ENCODE assay signal across 20 cellular contexts in genomic region chr2:181575024-181575649, GRCh38.
A peak's percentile ranks its signal among the peaks of the same experiment; 100 is the strongest.
DNase-seq lines count a peak whose midpoint lies in the region; ATAC-seq, FAIRE-seq and TF ChIP-seq lines count a peak whose summit lies in the region.
"Had no signal": no experiment of that assay in that cellular context is flagged by ENCODE, and none has a peak within 500 bp of the region (broad histone marks: within the 10 kb centered on the region; RNA-seq: fewer than 3 reads in every experiment).

No MANE protein-coding gene starts in this region.

- no peaks in the 10 kb centered on the region for H3K27me3 ChIP-seq in hepatocyte
- H3K27me3 ChIP-seq: sigmoid colon had no signal

- POLR2A ChIA-PET in HEK293 (lab: Yijun Ruan, JAX), result no interaction called here

- CTCF ChIA-PET in HEK293 (lab: Yijun Ruan, JAX), result interaction anchor here (0.9 to 2.5 kb wide), 2 partner anchors 12 to 141 kb away, joined by 3 to 13 read pairs; no protein-coding TSS in a partner anchor

- H3K4me1 ChIP-seq in HEK293 (ENCODE audit: control insufficient read depth, insufficient read depth, low read length) (peaks cover 14% of the 10 kb centered on the region), hepatocyte (ENCODE audit: insufficient read depth) (peaks cover 12% of the 10 kb centered on the region)
- H3K4me1 ChIP-seq: sigmoid colon had no signal

- ATAC-seq in HG02840 (IDR thresholded peaks at IDR 0.05; ENCODE audit: low FRiP score, unreplicated experiment) (no peak), GM18517 (IDR thresholded peaks at IDR 0.05; ENCODE audit: unreplicated experiment) (no peak)
- ATAC-seq: activated naive CD8-positive, alpha-beta T cell treated with anti-CD3 and anti-CD28 coated beads, Interleukin-2, amount 50 U/mL, for 24 hours; activated T-helper 17 cell treated with anti-CD3 and anti-CD28 coated beads, Interleukin-2, amount 50 U/mL, for 72 hours; mucosa of descending colon; Right ventricle myocardium inferior; T-helper 17 cell had no signal

- TF ChIP-seq CTCF in D721Med (IDR thresholded peaks at IDR 0.05; ENCODE audit: insufficient read depth, missing control alignments) (peak; percentile 58), HEK293 (tag by site-specific recombination; IDR thresholded peaks at IDR 0.05) (0 out of 2 replicates have a peak, but pooled peaks have one; percentile 26), hepatocyte (IDR thresholded peaks at IDR 0.05; ENCODE audit: poor library complexity) (no peak)

- DNase-seq in D721Med (ENCODE audit: insufficient read length, low spot score), result no peak
- peak; percentile 62 for DNase-seq in NCI-H82 treated with DMSO at 0.1 percent for 48 hours (lab: John Stamatoyannopoulos, UW; ENCODE audit: unreplicated experiment)
- DNase-seq in hepatocyte (ENCODE audit: low spot score), result no peak
- DNase-seq in GM19240 (ENCODE audit: insufficient read length, low spot score), result no peak
- DNase-seq: activated CD8-positive, alpha-beta memory T cell treated with anti-CD3 and anti-CD28 coated beads for 24 hours; activated naive CD8-positive, alpha-beta T cell treated with anti-CD3 and anti-CD28 coated beads, Interleukin-2, amount 50 U/mL, for 24 hours; effector CD8-positive, alpha-beta T cell; mucosa of descending colon; NCI-H1694; NK-92 treated with Interleukin-12 subunit alpha and Interleukin-12 subunit beta, amount 100 ng/mL, for 24 hours; nucleus accumbens; sigmoid colon; stimulated activated CD4-positive, alpha-beta T cell treated with anti-CD3 and anti-CD28 coated beads, Interleukin-4, amount 100 ng/mL, for 1 hour; T-helper 17 cell had no signal

- H3K36me3 ChIP-seq in HEK293 (ENCODE audit: control insufficient read depth in 2 of 2, insufficient read depth in 1 of 2, low read length in 2 of 2) (no peaks in the 10 kb centered on the region), hepatocyte (replicated peaks; ENCODE audit: insufficient read depth, low read depth) (no peaks in the 10 kb centered on the region)
- H3K36me3 ChIP-seq: cardiac muscle cell, sigmoid colon had no signal

- no peaks in the 10 kb centered on the region for H4K20me1 ChIP-seq in hepatocyte (ENCODE audit: insufficient read depth, poor library complexity, severe bottlenecking)

- 53% methylated on average over 7 of the region's 7 CpGs for WGBS in hepatocyte (ENCODE audit: low lambda C conversion rate, missing lambda C conversion rate)

- no peaks in the 10 kb centered on the region for H3K79me2 ChIP-seq in hepatocyte

- peak overlapping the region; percentile 62 for H3K4me2 ChIP-seq in hepatocyte

- peak overlapping the region; percentile 2; the same call in 1 of the 2 replicates for H3K27ac ChIP-seq in HEK293 (ENCODE audit: extremely low read depth, low read depth, low read length)
- H3K27ac ChIP-seq in hepatocyte, result peak overlapping the region; percentile 39
- H3K27ac ChIP-seq: cardiac muscle cell, sigmoid colon had no signal

- H3K9me2 ChIP-seq in hepatocyte (replicated peaks; ENCODE audit: insufficient read depth), result no peaks in the 10 kb centered on the region

- no peak overlapping the region for H3K4me3 ChIP-seq in HEK293 (ENCODE audit: low read depth, low read length)
- H3K4me3 ChIP-seq in hepatocyte, result no peak overlapping the region
- H3K4me3 ChIP-seq: cardiac muscle cell, mucosa of descending colon, sigmoid colon had no signal

- no peaks in the 10 kb centered on the region for H3K9me3 ChIP-seq in HEK293 (ENCODE audit: control insufficient read depth, insufficient read depth, low read depth, low read length)
- H3K9me3 ChIP-seq in hepatocyte (ENCODE audit: low read depth), result no peaks in the 10 kb centered on the region
- H3K9me3 ChIP-seq: mucosa of descending colon, sigmoid colon had no signal

- FAIRE-seq in D721Med (lab: Jason Lieb, UNC), result peak; percentile 60

- H2AFZ ChIP-seq in hepatocyte, result peak overlapping the region; percentile 39

TF ChIP-seq in HEK293, 187 proteins besides CTCF, POLR2A, EP300 and RAD21:
- TF ChIP-seq ZNF521 (tag by site-specific recombination; IDR thresholded peaks at IDR 0.05) (no peak), KLF7 (tag by site-specific recombination; IDR thresholded peaks at IDR 0.05; ENCODE audit: borderline replicate concordance) (no peak), ZNF658 (tag by site-specific recombination; IDR thresholded peaks at IDR 0.05) (no peak), MZF1 (tag by site-specific recombination; IDR thresholded peaks at IDR 0.05; ENCODE audit: borderline replicate concordance) (no peak), SCRT1 (tag by site-specific recombination; IDR thresholded peaks at IDR 0.05; ENCODE audit: borderline replicate concordance) (no peak), ZNF510 (tag by site-specific recombination; IDR thresholded peaks at IDR 0.05; ENCODE audit: insufficient replicate concordance) (no peak), PRDM1 (tag by site-specific recombination; IDR thresholded peaks at IDR 0.05) (no peak), ZBTB17 (tag by site-specific recombination; IDR thresholded peaks at IDR 0.05) (no peak), ZNF157 (tag by site-specific recombination; IDR thresholded peaks at IDR 0.05) (no peak), ZNF155 (tag by site-specific recombination; IDR thresholded peaks at IDR 0.05) (no peak), ZNF645 (tag by site-specific recombination; IDR thresholded peaks at IDR 0.05) (no peak), ZNF394 (tag by site-specific recombination; IDR thresholded peaks at IDR 0.05; ENCODE audit: borderline replicate concordance) (no peak), BCL11A (tag by site-specific recombination; IDR thresholded peaks at IDR 0.05; ENCODE audit: low read depth) (no peak), RBAK (tag by site-specific recombination; IDR thresholded peaks at IDR 0.05) (no peak)
- TF ChIP-seq, protein P1, sequence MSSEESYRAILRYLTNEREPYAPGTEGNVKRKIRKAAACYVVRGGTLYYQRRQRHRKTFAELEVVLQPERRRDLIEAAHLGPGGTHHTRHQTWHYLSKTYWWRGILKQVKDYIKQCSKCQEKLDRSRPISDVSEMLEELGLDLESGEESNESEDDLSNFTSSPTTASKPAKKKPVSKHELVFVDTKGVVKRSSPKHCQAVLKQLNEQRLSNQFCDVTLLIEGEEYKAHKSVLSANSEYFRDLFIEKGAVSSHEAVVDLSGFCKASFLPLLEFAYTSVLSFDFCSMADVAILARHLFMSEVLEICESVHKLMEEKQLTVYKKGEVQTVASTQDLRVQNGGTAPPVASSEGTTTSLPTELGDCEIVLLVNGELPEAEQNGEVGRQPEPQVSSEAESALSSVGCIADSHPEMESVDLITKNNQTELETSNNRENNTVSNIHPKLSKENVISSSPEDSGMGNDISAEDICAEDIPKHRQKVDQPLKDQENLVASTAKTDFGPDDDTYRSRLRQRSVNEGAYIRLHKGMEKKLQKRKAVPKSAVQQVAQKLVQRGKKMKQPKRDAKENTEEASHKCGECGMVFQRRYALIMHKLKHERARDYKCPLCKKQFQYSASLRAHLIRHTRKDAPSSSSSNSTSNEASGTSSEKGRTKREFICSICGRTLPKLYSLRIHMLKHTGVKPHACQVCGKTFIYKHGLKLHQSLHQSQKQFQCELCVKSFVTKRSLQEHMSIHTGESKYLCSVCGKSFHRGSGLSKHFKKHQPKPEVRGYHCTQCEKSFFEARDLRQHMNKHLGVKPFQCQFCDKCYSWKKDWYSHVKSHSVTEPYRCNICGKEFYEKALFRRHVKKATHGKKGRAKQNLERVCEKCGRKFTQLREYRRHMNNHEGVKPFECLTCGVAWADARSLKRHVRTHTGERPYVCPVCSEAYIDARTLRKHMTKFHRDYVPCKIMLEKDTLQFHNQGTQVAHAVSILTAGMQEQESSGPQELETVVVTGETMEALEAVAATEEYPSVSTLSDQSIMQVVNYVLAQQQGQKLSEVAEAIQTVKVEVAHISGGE (tag by site-specific recombination; conservative IDR thresholded peaks at IDR 0.05; ENCODE audit: low read depth), result no peak
TF ChIP-seq in HEK293: peak in this region for 0.
